ENCODE assay signal across 20 cellular contexts in the genomic region with DNA sequence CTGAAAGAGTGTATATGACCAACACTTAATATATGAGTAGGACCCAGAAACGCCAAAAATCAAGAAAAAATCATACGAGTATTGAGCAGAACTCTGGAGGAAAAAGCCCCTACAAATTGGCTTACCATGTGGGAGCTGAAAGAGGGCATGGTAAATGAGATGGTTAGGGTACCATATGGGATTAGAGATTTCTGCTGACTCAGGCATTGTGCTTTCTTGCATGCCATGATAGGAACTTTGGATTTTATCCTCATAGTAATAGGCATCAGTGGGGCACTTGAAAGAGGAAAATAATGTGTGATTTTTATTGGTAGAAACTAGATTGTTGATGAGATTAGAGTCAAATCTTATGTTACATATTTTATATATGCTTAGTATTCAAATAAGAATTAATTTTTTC.
DNase-seq lines count a peak whose midpoint lies in the region; ATAC-seq, FAIRE-seq and TF ChIP-seq lines count a peak whose summit lies in the region.
"Had no signal": no experiment of that assay in that cellular context is flagged by ENCODE, and none has a peak within 500 bp of the region (broad histone marks: within the 10 kb centered on the region; RNA-seq: fewer than 3 reads in every experiment).

No MANE protein-coding gene starts in this region.

- H3K4me3 ChIP-seq in A549 (no peak overlapping the region), IMR-90 (ENCODE audit: insufficient read depth, low read depth, low read length) (no peak overlapping the region), K562 (no peak overlapping the region)
- H3K4me3 ChIP-seq: BLaER1 treated with 17β-estradiol and CSF1 and Interleukin-3, amounts not matched to agents 10 nM and 100 nM had no signal

- no peaks in the 10 kb centered on the region for H3K79me2 ChIP-seq in K562 (ENCODE audit: control insufficient read depth, insufficient read depth, low read length)

- intact Hi-C loops in IMR-90 (cut with micrococcal nuclease) (no loop called here), K562 (cut with micrococcal nuclease) (no loop called here)

- no peak for DNase-seq in A549 (ENCODE audit: low read depth in 1 of 2, low spot score in 1 of 2)
- no peak for DNase-seq in IMR-90
- no peak for DNase-seq in K562 (ENCODE audit: extremely low read depth in 1 of 4, low spot score in 3 of 4)
- DNase-seq in activated T-cell treated with anti-CD3 and anti-CD28 coated beads, Interleukin-2, amount 50 U/mL, for 1 hour = no peak
- DNase-seq: 8988T; AML-193; Caco-2; Calu3; CD4-positive, alpha-beta T cell; CD8-positive, alpha-beta T cell; DMS79 treated with DMSO at 0.1 percent for 48 hours; GF-D8 had no signal

- H3K23ac ChIP-seq in IMR-90 (ENCODE audit: low read depth, low read length) = no peak overlapping the region

- no peak overlapping the region for H4K8ac ChIP-seq in IMR-90 (ENCODE audit: low read depth in 2 of 2, low read length in 2 of 2)

- H2BK120ac ChIP-seq in IMR-90 (ENCODE audit: low read depth, low read length) = no peak overlapping the region

- H3K9me1 ChIP-seq in IMR-90 (ENCODE audit: insufficient read depth, low read length) = no peaks in the 10 kb centered on the region
- H3K9me1 ChIP-seq in K562 (ENCODE audit: control insufficient read depth, insufficient read depth, low read length) = no peaks in the 10 kb centered on the region

- ATAC-seq in A549 = no peak
- no peak for ATAC-seq in IMR-90 (ENCODE audit: low read depth)
- ATAC-seq in K562 = no peak
- no peak for ATAC-seq in HG02759 (IDR thresholded peaks at IDR 0.05; ENCODE audit: unreplicated experiment)
- no peak for ATAC-seq in HG03354 (IDR thresholded peaks at IDR 0.05; ENCODE audit: poor library complexity, severe bottlenecking, unreplicated experiment)
- ATAC-seq: CD8-positive, alpha-beta T cell had no signal

- TF ChIP-seq EP300 in A549 (IDR thresholded peaks at IDR 0.05) (no peak), K562 (IDR thresholded peaks at IDR 0.05; ENCODE audit: low read length) (no peak)

- H3K9me3 ChIP-seq in A549 (no peaks in the 10 kb centered on the region), IMR-90 (ENCODE audit: control insufficient read depth, insufficient read depth, low read length) (0 out of 2 replicates have a peak, but pooled peaks cover 2% of the 10 kb centered on the region), K562 (replicated peaks; ENCODE audit: control insufficient read depth, insufficient read depth, low read depth, low read length) (no peaks in the 10 kb centered on the region)
- H3K9me3 ChIP-seq: BLaER1 treated with 17β-estradiol and CSF1 and Interleukin-3, amounts not matched to agents 10 nM and 100 nM; Caco-2 had no signal

- H3K4me2 ChIP-seq in A549 = no peak overlapping the region
- H3K4me2 ChIP-seq in IMR-90 (ENCODE audit: low read depth, low read length) = no peak overlapping the region
- no peak overlapping the region for H3K4me2 ChIP-seq in K562 (ENCODE audit: insufficient read depth, low read length)
- H3K4me2 ChIP-seq: BLaER1 treated with 17β-estradiol and CSF1 and Interleukin-3, amounts not matched to agents 10 nM and 100 nM had no signal

- H4K20me1 ChIP-seq in IMR-90 (ENCODE audit: insufficient read depth, low read length) = no peaks in the 10 kb centered on the region
- H4K20me1 ChIP-seq in K562 (replicated peaks; ENCODE audit: control insufficient read depth, insufficient read depth, low read length) = no peaks in the 10 kb centered on the region
- H4K20me1 ChIP-seq: BLaER1 treated with 17β-estradiol and CSF1 and Interleukin-3, amounts not matched to agents 10 nM and 100 nM had no signal

- FAIRE-seq in A549 (lab: Jason Lieb, UNC) = no peak
- FAIRE-seq in K562 (lab: Jason Lieb, UNC) = no peak
- FAIRE-seq: A204.1, G401.6, GM12891, GM19239 had no signal

- CTCF ChIA-PET in A549 (lab: Yijun Ruan, JAX) (no interaction called here), IMR-90 (lab: Yijun Ruan, JAX) (no interaction called here), K562 (lab: Yijun Ruan, JAX; ENCODE audit: low intra/inter-chr PET ratio) (no interaction called here)

- no peak overlapping the region for H3K18ac ChIP-seq in IMR-90 (ENCODE audit: low read depth, low read length)

- POLR2A ChIA-PET in A549 (lab: Yijun Ruan, JAX) = no interaction called here
- POLR2A ChIA-PET in IMR-90 (lab: Charles Lee; ENCODE audit: unreplicated experiment) = no interaction called here
- POLR2A ChIA-PET in K562 (lab: Yijun Ruan, JAX) = no interaction called here

- dilution Hi-C loops in IMR-90 (cut with HindIII; ENCODE audit: low sequenced_read_pairs, unreplicated experiment) = no loop called here

- WGBS in A549 (ENCODE audit: missing lambda C conversion rate) = 11% methylated on average over 2 of the region's 2 CpGs
- WGBS in IMR-90 (ENCODE audit: extremely low coverage in 2 of 2, insufficient read length in 1 of 2), 2 experiments = no CpG with 5 or more reads among the region's 2 CpGs
- 0% methylated on average over 2 of the region's 2 CpGs for WGBS in K562 (ENCODE audit: insufficient coverage, low coverage, missing lambda C conversion rate)

- no peak overlapping the region for H3K56ac ChIP-seq in IMR-90 (ENCODE audit: extremely low read depth, insufficient read depth, low read length)

- no peak overlapping the region for H2AFZ ChIP-seq in IMR-90 (replicated peaks; ENCODE audit: low read length, poor library complexity)
- no peak overlapping the region for H2AFZ ChIP-seq in K562 (ENCODE audit: low read depth, low read length)

- no peak overlapping the region for H3K4ac ChIP-seq in IMR-90 (ENCODE audit: low read depth, low read length)

- no peak overlapping the region for H2BK5ac ChIP-seq in IMR-90 (ENCODE audit: low read depth, low read length, poor library complexity, severe bottlenecking)

- H2BK20ac ChIP-seq in IMR-90 (ENCODE audit: low read depth, low read length) = no peak overlapping the region

- H3K27me3 ChIP-seq in IMR-90 (ENCODE audit: control insufficient read depth, insufficient read depth, low read length) (no peaks in the 10 kb centered on the region), K562 (ENCODE audit: control insufficient read depth in 2 of 2, insufficient read depth in 2 of 2, low read length in 2 of 2) (no peaks in the 10 kb centered on the region)
- H3K27me3 ChIP-seq: BLaER1 treated with 17β-estradiol and CSF1 and Interleukin-3, amounts not matched to agents 10 nM and 100 nM had no signal

- H3K14ac ChIP-seq in IMR-90 (replicated peaks; ENCODE audit: low read depth, low read length) = no peak overlapping the region

- no peak overlapping the region for H2BK15ac ChIP-seq in IMR-90 (ENCODE audit: low read depth, low read length)

- TF ChIP-seq POLR2A in A549 (IDR thresholded peaks at IDR 0.05; ENCODE audit: low read length) (no peak), IMR-90 (IDR thresholded peaks at IDR 0.05; ENCODE audit: low read depth, low read length) (no peak), K562 (conservative IDR thresholded peaks at IDR 0.05) (no peak)

- H3K79me1 ChIP-seq in IMR-90 (ENCODE audit: low read depth in 1 of 2, low read length in 2 of 2) = no peaks in the 10 kb centered on the region

- TF ChIP-seq RAD21 in A549 (conservative IDR thresholded peaks at IDR 0.05 in 1 of 2, IDR thresholded peaks at IDR 0.05 in 1 of 2) = no peak
- TF ChIP-seq RAD21 in IMR-90 (IDR thresholded peaks at IDR 0.05; ENCODE audit: low read length) = no peak
- TF ChIP-seq RAD21 in K562 (CRISPR knock-in tag; conservative IDR thresholded peaks at IDR 0.05 in 1 of 2, IDR thresholded peaks at IDR 0.05 in 1 of 2) = no peak

- H3K27ac ChIP-seq in A549 (no peak overlapping the region), IMR-90 (ENCODE audit: insufficient read depth, low read length) (no peak overlapping the region), K562 (ENCODE audit: extremely low read depth, low read depth, low read length) (no peak overlapping the region)
- H3K27ac ChIP-seq: BLaER1 treated with 17β-estradiol and CSF1 and Interleukin-3, amounts not matched to agents 10 nM and 100 nM; C4-2B had no signal

- H2AK9ac ChIP-seq in IMR-90 (replicated peaks; ENCODE audit: low read depth, low read length, poor library complexity) = no peak overlapping the region

- no peak for TF ChIP-seq CTCF in A549 (IDR thresholded peaks at IDR 0.05)
- TF ChIP-seq CTCF in IMR-90 (conservative IDR thresholded peaks at IDR 0.05; ENCODE audit: low read depth, low read length) = no peak
- no peak for TF ChIP-seq CTCF in K562 (IDR thresholded peaks at IDR 0.05 in 2 of 3, conservative IDR thresholded peaks at IDR 0.05 in 1 of 3; ENCODE audit: insufficient read depth in 2 of 3, low read depth in 1 of 3, low read length in 3 of 3)

- H4K91ac ChIP-seq in IMR-90 (ENCODE audit: insufficient read depth, low read depth, low read length) = no peak overlapping the region

- H3K36me3 ChIP-seq in IMR-90 (ENCODE audit: control insufficient read depth, insufficient read depth, low read length) = no peaks in the 10 kb centered on the region
- no peaks in the 10 kb centered on the region for H3K36me3 ChIP-seq in K562 (ENCODE audit: control insufficient read depth, insufficient read depth, low read length)
- H3K36me3 ChIP-seq: BLaER1 treated with 17β-estradiol and CSF1 and Interleukin-3, amounts not matched to agents 10 nM and 100 nM had no signal

- H4K5ac ChIP-seq in IMR-90 (ENCODE audit: low read depth, low read length) = no peak overlapping the region

- H2AK5ac ChIP-seq in IMR-90 (ENCODE audit: low read depth, low read length) = no peak overlapping the region

- H3K9ac ChIP-seq in IMR-90 (ENCODE audit: low read depth, low read length) (no peak overlapping the region), K562 (ENCODE audit: insufficient read depth in 1 of 2, low read depth in 2 of 2, low read length in 2 of 2) (no peak overlapping the region)
- H3K9ac ChIP-seq: BLaER1 treated with 17β-estradiol and CSF1 and Interleukin-3, amounts not matched to agents 10 nM and 100 nM had no signal

- BruUV-seq in IMR-90 (replicated peaks; lab: Mats Ljungman, UMichigan) (no TSS peak), K562 (replicated peaks; lab: Mats Ljungman, UMichigan) (no TSS peak)

- H3K4me1 ChIP-seq in A549 (no peaks in the 10 kb centered on the region), IMR-90 (ENCODE audit: control insufficient read depth, insufficient read depth, low read length) (no peaks in the 10 kb centered on the region), K562 (replicated peaks in 1 of 2; ENCODE audit: control insufficient read depth in 2 of 2, insufficient read depth in 2 of 2, low read length in 2 of 2) (no peaks in the 10 kb centered on the region)
- H3K4me1 ChIP-seq: BLaER1 treated with 17β-estradiol and CSF1 and Interleukin-3, amounts not matched to agents 10 nM and 100 nM; Caco-2 had no signal

- in situ Hi-C loops in IMR-90 (cut with MboI; ENCODE audit: low sequenced_read_pairs) = no loop called here
- in situ Hi-C loops in K562 (cut with MboI) = no loop called here

TF ChIP-seq in A549, 52 proteins besides CTCF, POLR2A, EP300 and RAD21:
- no peak for TF ChIP-seq ZC3H11A (IDR thresholded peaks at IDR 0.05)
- peak; percentile 73 for TF ChIP-seq MAFK (IDR thresholded peaks at IDR 0.05; ENCODE audit: partially characterized antibody)

TF ChIP-seq in IMR-90, 13 proteins besides CTCF, POLR2A, EP300 and RAD21:
- peak; percentile 89 for TF ChIP-seq MAFK (IDR thresholded peaks at IDR 0.05; ENCODE audit: low read depth, low read length)
- no peak for TF ChIP-seq MXI1 (IDR thresholded peaks at IDR 0.05; ENCODE audit: borderline replicate concordance, low read depth, low read length)

TF ChIP-seq in K562, 482 proteins besides CTCF, POLR2A, EP300 and RAD21:
- TF ChIP-seq MAFK (IDR thresholded peaks at IDR 0.05; ENCODE audit: low read length) (peak; percentile 42; the same call in 1 of the 2 replicates), ZFPM2 (CRISPR knock-in tag; IDR thresholded peaks at IDR 0.05) (no peak)
TF ChIP-seq in K562: peak in this region for 1.
